Comparison of ENCODE assay signal across 3 cellular contexts in genomic region chr3:48778565-48778964, GRCh38.
DNase-seq lines count a peak whose midpoint lies in the region; ATAC-seq and TF ChIP-seq lines count a peak whose summit lies in the region.
"Not testable (repeated sequence)": the region's sequence is repeated elsewhere in the genome, so short reads cannot be mapped to it uniquely, and the experiment has no call there.

No MANE protein-coding gene starts in this region.

- not testable (repeated sequence) for H3K9me3 ChIP-seq in psoas muscle, gastrocnemius medialis

- not testable (repeated sequence) for H3K9me3 Mint-ChIP-seq in stimulated activated naive B cell treated with anti-CD40 and anti-IgM and Interleukin-4, amounts not matched to agents 10 μg/mL and 1 μg/mL and 100 μg/mL, for 72 hours

- TF ChIP-seq POLR2A in gastrocnemius medialis (IDR thresholded peaks at IDR 0.05) = not testable (repeated sequence)

- peak overlapping the region; percentile 3 for H3K27ac ChIP-seq in psoas muscle
- H3K27ac ChIP-seq in gastrocnemius medialis = peak overlapping the region; percentile 20 to 61 (median 47)

- not testable (repeated sequence) for H3K4me1 ChIP-seq in psoas muscle
- peaks cover 4 to 11% of the 10 kb centered on the region in 2 donors for H3K4me1 ChIP-seq in gastrocnemius medialis

- not testable (repeated sequence) for H3K4me3 ChIP-seq in psoas muscle, gastrocnemius medialis

- H3K36me3 Mint-ChIP-seq in stimulated activated naive B cell treated with anti-CD40 and anti-IgM and Interleukin-4, amounts not matched to agents 10 μg/mL and 1 μg/mL and 100 μg/mL, for 72 hours = peaks cover 17 to 32% of the 10 kb centered on the region in 2 donors

- peak in 2 of 4 donors; percentile 19 to 51 for ATAC-seq in psoas muscle
- ATAC-seq in gastrocnemius medialis = peak in 1 of 2 donors; percentile 43
- not testable (repeated sequence) for ATAC-seq in stimulated activated naive B cell treated with anti-CD40 and anti-IgM and Interleukin-4, amounts not matched to agents 10 μg/mL and 1 μg/mL and 100 μg/mL, for 72 hours (replicated peaks)

- in situ Hi-C loops in gastrocnemius medialis (cut with MboI; ENCODE audit: low sequenced_read_pairs in 4 of 4) = not testable (repeated sequence)

- H3K27me3 Mint-ChIP-seq in stimulated activated naive B cell treated with anti-CD40 and anti-IgM and Interleukin-4, amounts not matched to agents 10 μg/mL and 1 μg/mL and 100 μg/mL, for 72 hours = not testable (repeated sequence)

- not testable (repeated sequence) for H3K4me1 Mint-ChIP-seq in stimulated activated naive B cell treated with anti-CD40 and anti-IgM and Interleukin-4, amounts not matched to agents 10 μg/mL and 1 μg/mL and 100 μg/mL, for 72 hours

- 43 to 65% (median 44%) methylated on average over 8 of the region's 8 CpGs for WGBS in psoas muscle, 3 donors

- not testable (repeated sequence) for TF ChIP-seq CTCF in psoas muscle (IDR thresholded peaks at IDR 0.05); gastrocnemius medialis (IDR thresholded peaks at IDR 0.05 in 4 of 5, conservative IDR thresholded peaks at IDR 0.05 in 1 of 5)

- H3K27me3 ChIP-seq in psoas muscle (ENCODE audit: insufficient read depth in 3 of 3, low read length in 2 of 3); gastrocnemius medialis: not testable (repeated sequence)

- intact Hi-C loops in psoas muscle (cut with DNase I); gastrocnemius medialis (cut with DNase I; ENCODE audit: low total_unique reads): not testable (repeated sequence)

- H3K4me3 Mint-ChIP-seq in stimulated activated naive B cell treated with anti-CD40 and anti-IgM and Interleukin-4, amounts not matched to agents 10 μg/mL and 1 μg/mL and 100 μg/mL, for 72 hours = not testable (repeated sequence)

- not testable (repeated sequence) for DNase-seq in psoas muscle; stimulated activated naive B cell treated with anti-CD40 and anti-IgM and Interleukin-4, amounts not matched to agents 10 μg/mL and 1 μg/mL and 100 μg/mL, for 72 hours
- peak in 1 of 2 donors; percentile 58 for DNase-seq in gastrocnemius medialis

- H3K36me3 ChIP-seq in psoas muscle (ENCODE audit: insufficient read depth in 1 of 2, low read depth in 1 of 2) = peaks cover 4 to 82% of the 10 kb centered on the region in 2 donors
- H3K36me3 ChIP-seq in gastrocnemius medialis = peaks cover 0 to 45% of the 10 kb centered on the region in 2 donors

- H3K27ac Mint-ChIP-seq in stimulated activated naive B cell treated with anti-CD40 and anti-IgM and Interleukin-4, amounts not matched to agents 10 μg/mL and 1 μg/mL and 100 μg/mL, for 72 hours = peak overlapping the region; percentile 3
